Comparison of ENCODE assay signal across 4 cellular contexts in the genomic region with DNA sequence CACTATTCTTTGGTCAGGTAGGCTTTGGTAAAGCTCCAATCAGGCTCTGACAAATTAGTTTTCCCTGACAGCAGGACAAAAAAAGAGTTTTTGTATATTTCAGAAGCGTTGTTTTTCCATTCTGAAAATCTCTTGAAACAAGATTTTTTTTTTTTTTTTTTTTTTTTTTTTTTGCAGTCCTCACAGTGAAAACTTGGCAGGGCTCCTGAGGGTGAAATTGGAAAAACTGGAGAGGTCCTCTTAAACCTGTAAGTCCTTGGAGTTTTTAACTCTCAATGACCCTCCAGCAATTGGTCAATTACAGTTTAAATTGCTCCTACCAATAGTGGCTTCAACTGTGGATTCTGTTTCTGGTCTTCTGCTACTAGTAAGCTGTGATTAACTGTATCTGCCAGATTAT.
"Had no signal": no experiment of that assay in that cellular context is flagged by ENCODE, and none has a peak within 500 bp of the region (broad histone marks: within the 10 kb centered on the region; RNA-seq: fewer than 3 reads in every experiment).

No MANE protein-coding gene starts in this region.

- DNase-seq: H9, HCEC 1CT, IMR-90 had no signal

- ATAC-seq: GM23338 had no signal

- H3K4me3 ChIP-seq: GM23338 had no signal
